In genomic region chr17:67779098-67779672, GRCh38 we compare ENCODE assay signal across 1 cellular context.
TF ChIP-seq lines count a peak whose summit lies in the region.

No MANE protein-coding gene starts in this region.

TF ChIP-seq in HepG2, 621 proteins besides CTCF, POLR2A, EP300 and RAD21 (continued from another document and continues in another):
- TF ChIP-seq ZBTB25 (CRISPR knock-in tag; IDR thresholded peaks at IDR 0.05) (0 out of 2 replicates have a peak, but pooled peaks have one; percentile 21), SPEN (CRISPR knock-in tag; IDR thresholded peaks at IDR 0.05; ENCODE audit: low read depth) (0 out of 2 replicates have a peak, but pooled peaks have one; percentile 14), HNRNPLL (IDR thresholded peaks at IDR 0.05; ENCODE audit: low read depth, low read length, poor library complexity, severe bottlenecking) (peak; percentile 47), PHF20 (CRISPR knock-in tag; IDR thresholded peaks at IDR 0.05) (peak; percentile 21; the same call in 1 of the 2 replicates), ZBTB43 (CRISPR knock-in tag; conservative IDR thresholded peaks at IDR 0.05) (no peak), NFE2L1 (CRISPR knock-in tag; IDR thresholded peaks at IDR 0.05; ENCODE audit: borderline replicate concordance) (no peak), ZNF441 (CRISPR knock-in tag; IDR thresholded peaks at IDR 0.05; ENCODE audit: borderline replicate concordance) (peak; percentile 83; the same call in 1 of the 2 replicates), CREM (IDR thresholded peaks at IDR 0.05) (peak; percentile 30; the same call in 1 of the 2 replicates), CREM (CRISPR knock-in tag; IDR thresholded peaks at IDR 0.05) (no peak), TBX2 (CRISPR knock-in tag; IDR thresholded peaks at IDR 0.05; ENCODE audit: borderline replicate concordance) (peak; percentile 23; the same call in 1 of the 2 replicates), RBM39 (IDR thresholded peaks at IDR 0.05; ENCODE audit: low read depth, low read length, poor library complexity, severe bottlenecking) (peak; percentile 70), MXI1 (IDR thresholded peaks at IDR 0.05; ENCODE audit: borderline replicate concordance, low read depth, low read length) (peak; percentile 11; the same call in 1 of the 3 replicates), SAP130 (CRISPR knock-in tag; IDR thresholded peaks at IDR 0.05; ENCODE audit: low read depth) (0 out of 2 replicates have a peak, but pooled peaks have one; percentile 22), XRCC5 (optimal IDR thresholded peaks at IDR 0.05; ENCODE audit: low read length) (peak; percentile 51), DR1 (CRISPR knock-in tag; IDR thresholded peaks at IDR 0.05) (no peak), GABPB1 (CRISPR knock-in tag; IDR thresholded peaks at IDR 0.05) (peak; percentile 48; the same call in 1 of the 2 replicates), HNF1B (CRISPR knock-in tag; IDR thresholded peaks at IDR 0.05) (0 out of 2 replicates have a peak, but pooled peaks have one; percentile 50), STAG1 (CRISPR knock-in tag; IDR thresholded peaks at IDR 0.05) (peak; percentile 63), ZMYM4 (CRISPR knock-in tag; IDR thresholded peaks at IDR 0.05) (0 out of 2 replicates have a peak, but pooled peaks have one; percentile 26), MAZ (IDR thresholded peaks at IDR 0.05; ENCODE audit: borderline replicate concordance, low read depth, low read length) (peak; percentile 27; the same call in 1 of the 2 replicates), MAZ (CRISPR knock-in tag; IDR thresholded peaks at IDR 0.05; ENCODE audit: low read depth) (no peak), ZNF567 (CRISPR knock-in tag; IDR thresholded peaks at IDR 0.05; ENCODE audit: borderline replicate concordance) (0 out of 2 replicates have a peak, but pooled peaks have one; percentile 46), MTF2 (CRISPR knock-in tag; IDR thresholded peaks at IDR 0.05; ENCODE audit: borderline replicate concordance) (no peak), ZNF33B (CRISPR knock-in tag; IDR thresholded peaks at IDR 0.05) (0 out of 2 replicates have a peak, but pooled peaks have one; percentile 31), ZNF766 (CRISPR knock-in tag; IDR thresholded peaks at IDR 0.05; ENCODE audit: borderline replicate concordance) (no peak), BATF2 (CRISPR knock-in tag; IDR thresholded peaks at IDR 0.05) (no peak), SKI (IDR thresholded peaks at IDR 0.05; ENCODE audit: partially characterized antibody) (peak; percentile 15), HNF4A (CRISPR knock-in tag; IDR thresholded peaks at IDR 0.05) (0 out of 2 replicates have a peak, but pooled peaks have one; percentile 18), GATAD2A (CRISPR knock-in tag; IDR thresholded peaks at IDR 0.05) (0 out of 2 replicates have a peak, but pooled peaks have one; percentile 23), RXRA (CRISPR knock-in tag; IDR thresholded peaks at IDR 0.05) (peak; percentile 52), ATF7 (IDR thresholded peaks at IDR 0.05) (no peak), ATF7 (CRISPR knock-in tag; IDR thresholded peaks at IDR 0.05) (no peak), ZNF33A (CRISPR knock-in tag; IDR thresholded peaks at IDR 0.05; ENCODE audit: borderline replicate concordance) (no peak), ZNF331 (CRISPR knock-in tag; IDR thresholded peaks at IDR 0.05) (0 out of 2 replicates have a peak, but pooled peaks have one; percentile 13), ETV5 (CRISPR knock-in tag; IDR thresholded peaks at IDR 0.05; ENCODE audit: borderline replicate concordance) (peak; percentile 77), NFATC3 (CRISPR knock-in tag; IDR thresholded peaks at IDR 0.05) (0 out of 2 replicates have a peak, but pooled peaks have one; percentile 19), THAP9 (CRISPR knock-in tag; IDR thresholded peaks at IDR 0.05; ENCODE audit: borderline replicate concordance) (peak; percentile 56; the same call in 1 of the 2 replicates), ZFY (CRISPR knock-in tag; IDR thresholded peaks at IDR 0.05) (peak; percentile 37; the same call in 1 of the 2 replicates), RFXANK (CRISPR knock-in tag; IDR thresholded peaks at IDR 0.05) (no peak), MED8 (CRISPR knock-in tag; IDR thresholded peaks at IDR 0.05; ENCODE audit: insufficient replicate concordance) (no peak), GFI1 (CRISPR knock-in tag; IDR thresholded peaks at IDR 0.05; ENCODE audit: borderline replicate concordance) (peak; percentile 55; the same call in 1 of the 2 replicates), ZNF878 (CRISPR knock-in tag; IDR thresholded peaks at IDR 0.05) (0 out of 2 replicates have a peak, but pooled peaks have one; percentile 27), FOSL2 (CRISPR knock-in tag; IDR thresholded peaks at IDR 0.05) (peak; percentile 36; the same call in 1 of the 2 replicates), PATZ1 (CRISPR knock-in tag; IDR thresholded peaks at IDR 0.05) (peak; percentile 88)
- TF ChIP-seq, protein P1, sequence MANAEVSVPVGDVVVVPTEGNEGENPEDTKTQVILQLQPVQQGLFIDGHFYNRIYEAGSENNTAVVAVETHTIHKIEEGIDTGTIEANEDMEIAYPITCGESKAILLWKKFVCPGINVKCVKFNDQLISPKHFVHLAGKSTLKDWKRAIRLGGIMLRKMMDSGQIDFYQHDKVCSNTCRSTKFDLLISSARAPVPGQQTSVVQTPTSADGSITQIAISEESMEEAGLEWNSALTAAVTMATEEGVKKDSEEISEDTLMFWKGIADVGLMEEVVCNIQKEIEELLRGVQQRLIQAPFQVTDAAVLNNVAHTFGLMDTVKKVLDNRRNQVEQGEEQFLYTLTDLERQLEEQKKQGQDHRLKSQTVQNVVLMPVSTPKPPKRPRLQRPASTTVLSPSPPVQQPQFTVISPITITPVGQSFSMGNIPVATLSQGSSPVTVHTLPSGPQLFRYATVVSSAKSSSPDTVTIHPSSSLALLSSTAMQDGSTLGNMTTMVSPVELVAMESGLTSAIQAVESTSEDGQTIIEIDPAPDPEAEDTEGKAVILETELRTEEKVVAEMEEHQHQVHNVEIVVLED (CRISPR knock-in tag; IDR thresholded peaks at IDR 0.05; ENCODE audit: borderline replicate concordance), result 0 out of 2 replicates have a peak, but pooled peaks have one; percentile 14
- TF ChIP-seq, protein P2, sequence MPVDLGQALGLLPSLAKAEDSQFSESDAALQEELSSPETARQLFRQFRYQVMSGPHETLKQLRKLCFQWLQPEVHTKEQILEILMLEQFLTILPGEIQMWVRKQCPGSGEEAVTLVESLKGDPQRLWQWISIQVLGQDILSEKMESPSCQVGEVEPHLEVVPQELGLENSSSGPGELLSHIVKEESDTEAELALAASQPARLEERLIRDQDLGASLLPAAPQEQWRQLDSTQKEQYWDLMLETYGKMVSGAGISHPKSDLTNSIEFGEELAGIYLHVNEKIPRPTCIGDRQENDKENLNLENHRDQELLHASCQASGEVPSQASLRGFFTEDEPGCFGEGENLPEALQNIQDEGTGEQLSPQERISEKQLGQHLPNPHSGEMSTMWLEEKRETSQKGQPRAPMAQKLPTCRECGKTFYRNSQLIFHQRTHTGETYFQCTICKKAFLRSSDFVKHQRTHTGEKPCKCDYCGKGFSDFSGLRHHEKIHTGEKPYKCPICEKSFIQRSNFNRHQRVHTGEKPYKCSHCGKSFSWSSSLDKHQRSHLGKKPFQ (CRISPR knock-in tag; IDR thresholded peaks at IDR 0.05; ENCODE audit: insufficient replicate concordance), result no peak
- TF ChIP-seq, protein P3, sequence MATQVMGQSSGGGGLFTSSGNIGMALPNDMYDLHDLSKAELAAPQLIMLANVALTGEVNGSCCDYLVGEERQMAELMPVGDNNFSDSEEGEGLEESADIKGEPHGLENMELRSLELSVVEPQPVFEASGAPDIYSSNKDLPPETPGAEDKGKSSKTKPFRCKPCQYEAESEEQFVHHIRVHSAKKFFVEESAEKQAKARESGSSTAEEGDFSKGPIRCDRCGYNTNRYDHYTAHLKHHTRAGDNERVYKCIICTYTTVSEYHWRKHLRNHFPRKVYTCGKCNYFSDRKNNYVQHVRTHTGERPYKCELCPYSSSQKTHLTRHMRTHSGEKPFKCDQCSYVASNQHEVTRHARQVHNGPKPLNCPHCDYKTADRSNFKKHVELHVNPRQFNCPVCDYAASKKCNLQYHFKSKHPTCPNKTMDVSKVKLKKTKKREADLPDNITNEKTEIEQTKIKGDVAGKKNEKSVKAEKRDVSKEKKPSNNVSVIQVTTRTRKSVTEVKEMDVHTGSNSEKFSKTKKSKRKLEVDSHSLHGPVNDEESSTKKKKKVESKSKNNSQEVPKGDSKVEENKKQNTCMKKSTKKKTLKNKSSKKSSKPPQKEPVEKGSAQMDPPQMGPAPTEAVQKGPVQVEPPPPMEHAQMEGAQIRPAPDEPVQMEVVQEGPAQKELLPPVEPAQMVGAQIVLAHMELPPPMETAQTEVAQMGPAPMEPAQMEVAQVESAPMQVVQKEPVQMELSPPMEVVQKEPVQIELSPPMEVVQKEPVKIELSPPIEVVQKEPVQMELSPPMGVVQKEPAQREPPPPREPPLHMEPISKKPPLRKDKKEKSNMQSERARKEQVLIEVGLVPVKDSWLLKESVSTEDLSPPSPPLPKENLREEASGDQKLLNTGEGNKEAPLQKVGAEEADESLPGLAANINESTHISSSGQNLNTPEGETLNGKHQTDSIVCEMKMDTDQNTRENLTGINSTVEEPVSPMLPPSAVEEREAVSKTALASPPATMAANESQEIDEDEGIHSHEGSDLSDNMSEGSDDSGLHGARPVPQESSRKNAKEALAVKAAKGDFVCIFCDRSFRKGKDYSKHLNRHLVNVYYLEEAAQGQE (IDR thresholded peaks at IDR 0.05; ENCODE audit: borderline replicate concordance in 1 of 2, low read depth in 1 of 2, low read length in 2 of 2), result no peak
